30 cellular contexts compared by ENCODE assay signal in genomic region chr11:67493548-67494370, GRCh38. TPM values are rescaled to one million over a fixed set of nuclear protein-coding genes. Genes with fewer than 3 reads are reported as not detected.
"Had no signal": no experiment of that assay in that cellular context is flagged by ENCODE, and none has a peak within 500 bp of the region (broad histone marks: within the 10 kb centered on the region; RNA-seq: fewer than 3 reads in every experiment).

No MANE protein-coding gene starts in this region.

- H3K9me3 ChIP-seq: esophagus muscularis mucosa, left ventricle myocardium inferior, ovary, psoas muscle, right atrium auricular region, suprapubic skin, tibial nerve had no signal

- H3K36me3 Mint-ChIP-seq: natural killer cell had no signal

- H3K4me3 Mint-ChIP-seq: activated naive CD8-positive, alpha-beta T cell; activated T-helper 1 cell treated with anti-CD3 and anti-CD28 coated beads, Interleukin-12 subunit alpha, Interleukin-12 subunit beta, Interleukin-2, Interleukin-4 antibody, amounts not matched to agents 30 ng/mL and 10 ng/mL and 1 ng/mL, durations not matched to agents 14 hours and 24 hours and 36 hours; natural killer cell; stimulated activated naive CD8-positive, alpha-beta T cell treated with anti-CD3 and anti-CD28 coated beads, Interleukin-15, amount 100 ng/mL, for 72 hours; T-cell; T-helper 2 cell treated with Interferon-gamma antibody and Interleukin-4, amounts not matched to agents 5 μg/mL and 100 μg/mL, for 36 hours had no signal

- DNase-seq: activated CD4-positive, alpha-beta T cell treated with anti-CD3 and anti-CD28 coated beads for 1 hour; activated CD4-positive, alpha-beta T cell treated with anti-CD3 and anti-CD28 coated beads, Interleukin-2, amount 50 U/mL, for 4 hours; activated naive CD4-positive, alpha-beta T cell; central memory CD4-positive, alpha-beta T cell; effector memory CD4-positive, alpha-beta T cell; glutamatergic neuron; left ventricle myocardium inferior; midbrain; natural killer cell; ovary; psoas muscle; stimulated activated CD4-positive, alpha-beta T cell treated with anti-CD3 and anti-CD28 coated beads, Interleukin-12 subunit alpha, Interleukin-12 subunit beta, amount 100 ng/mL, for 4 hours; stimulated activated CD4-positive, alpha-beta T cell treated with anti-CD3 and anti-CD28 coated beads, Interleukin-4, amount 100 ng/mL, for 4 hours; stimulated activated naive CD8-positive, alpha-beta T cell treated with anti-CD3 and anti-CD28 coated beads, Interleukin-15, amount 100 ng/mL, for 72 hours; T-cell had no signal

- H3K36me3 ChIP-seq: ovary had no signal

- H3K27me3 Mint-ChIP-seq: activated naive CD8-positive, alpha-beta T cell; stimulated activated naive CD8-positive, alpha-beta T cell treated with anti-CD3 and anti-CD28 coated beads, Interleukin-15, amount 100 ng/mL, for 72 hours; T-cell had no signal

- H3K9me3 Mint-ChIP-seq: activated T-helper 1 cell treated with anti-CD3 and anti-CD28 coated beads, Interleukin-12 subunit alpha, Interleukin-12 subunit beta, Interleukin-2, Interleukin-4 antibody, amounts not matched to agents 30 ng/mL and 10 ng/mL and 1 ng/mL, durations not matched to agents 14 hours and 24 hours and 36 hours; natural killer cell; stimulated activated naive CD8-positive, alpha-beta T cell treated with anti-CD3 and anti-CD28 coated beads, Interleukin-15, amount 100 ng/mL, for 72 hours; T-cell; T-helper 2 cell treated with Interferon-gamma antibody and Interleukin-4, amounts not matched to agents 5 μg/mL and 100 μg/mL, for 36 hours had no signal

- H3K4me3 ChIP-seq: esophagus muscularis mucosa, hepatocyte, left ventricle myocardium inferior, ovary, psoas muscle, right atrium auricular region, suprapubic skin, tibial nerve had no signal

- FAIRE-seq: astrocyte, endothelial cell of umbilical vein, frontal cortex had no signal

- H3K27ac ChIP-seq: esophagus muscularis mucosa, hepatocyte, left ventricle myocardium inferior, ovary, psoas muscle, right atrium auricular region, suprapubic skin had no signal

- ATAC-seq: natural killer cell had no signal

- H3K4me1 ChIP-seq: psoas muscle, right atrium auricular region, suprapubic skin had no signal

- H3K27ac Mint-ChIP-seq: activated naive CD8-positive, alpha-beta T cell; activated T-helper 1 cell treated with anti-CD3 and anti-CD28 coated beads, Interleukin-12 subunit alpha, Interleukin-12 subunit beta, Interleukin-2, Interleukin-4 antibody, amounts not matched to agents 30 ng/mL and 10 ng/mL and 1 ng/mL, durations not matched to agents 14 hours and 24 hours and 36 hours; natural killer cell; T-helper 2 cell treated with Interferon-gamma antibody and Interleukin-4, amounts not matched to agents 5 μg/mL and 100 μg/mL, for 36 hours had no signal

RNA-seq across cellular contexts. Expression of gene CABP2, which starts 29.5 kb away (rescaled TPM):
- total RNA-seq: activated CD8-positive, alpha-beta memory T cell treated with anti-CD3 and anti-CD28 coated beads for 36 hours; activated T-helper 1 cell treated with anti-CD3 and anti-CD28 coated beads, Interleukin-12 subunit alpha, Interleukin-12 subunit beta, Interleukin-2, Interleukin-4 antibody, amounts not matched to agents 30 ng/mL and 10 ng/mL and 1 ng/mL, durations not matched to agents 14 hours and 24 hours and 36 hours; astrocyte; dermis microvascular lymphatic vessel endothelial cell; endothelial cell of umbilical vein; esophagus muscularis mucosa; frontal cortex; hepatocyte; left ventricle myocardium inferior; natural killer cell; ovary; psoas muscle; right atrium auricular region; skeletal muscle tissue; suprapubic skin; T-cell; tibial nerve; urinary bladder had no signal
- polyA plus RNA-seq: endothelial cell of umbilical vein, hepatocyte, ovary, psoas muscle, urinary bladder had no signal
